ENCODE assay signal across 1 cellular context in the genomic region with DNA sequence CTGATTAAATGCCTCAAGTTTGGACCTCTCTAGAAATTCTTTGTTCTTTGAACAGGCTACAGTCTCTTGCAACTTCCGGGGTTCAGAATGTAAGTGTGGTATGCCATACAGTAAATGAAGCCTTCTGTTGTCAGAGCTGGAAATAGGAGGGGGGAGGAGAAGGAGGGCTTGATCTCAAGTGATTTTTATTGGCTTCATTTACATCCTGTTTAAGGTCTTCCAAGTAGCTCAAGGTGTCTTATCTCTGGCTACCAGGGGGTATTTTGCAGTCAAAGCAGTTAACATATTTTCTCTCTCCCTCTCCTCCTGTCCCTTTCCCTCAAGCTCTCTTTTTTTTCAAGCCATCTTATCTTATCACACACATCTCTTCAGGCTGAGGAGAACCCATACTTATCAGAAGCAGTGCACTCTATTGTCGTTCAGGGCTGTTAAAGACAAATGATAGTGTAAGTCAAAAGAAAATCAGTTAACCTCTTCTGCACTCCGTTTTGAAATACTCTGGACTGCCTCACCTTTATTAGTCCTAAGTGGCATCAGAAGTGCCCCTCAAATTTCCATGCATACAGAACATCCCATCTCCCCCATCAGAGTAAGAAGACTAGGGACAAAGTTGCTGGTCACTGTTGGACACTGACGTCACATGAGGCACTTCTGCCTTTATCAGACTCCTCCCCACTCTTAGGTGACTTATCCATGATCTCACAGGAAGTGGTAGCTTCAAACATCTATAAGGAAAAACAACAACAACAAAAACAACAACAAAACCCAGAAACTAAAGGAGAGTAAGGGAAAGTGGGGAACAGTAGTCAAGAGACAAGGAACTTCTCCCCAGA.
A peak's percentile ranks its signal among the peaks of the same experiment; 100 is the strongest.
TF ChIP-seq lines count a peak whose summit lies in the region.

No MANE protein-coding gene starts in this region.

TF ChIP-seq in K562, 482 proteins besides CTCF, POLR2A, EP300 and RAD21 (continued from another document and continues in another):
- TF ChIP-seq ZBTB40 (IDR thresholded peaks at IDR 0.05) (no peak), ZBTB40 (CRISPR knock-in tag; IDR thresholded peaks at IDR 0.05) (no peak), MBD2 (IDR thresholded peaks at IDR 0.05; ENCODE audit: borderline replicate concordance, low read depth) (peak; percentile 57; the same call in 1 of the 2 replicates), ZC3H4 (CRISPR knock-in tag; IDR thresholded peaks at IDR 0.05; ENCODE audit: borderline replicate concordance) (no peak), C11orf30 (IDR thresholded peaks at IDR 0.05; ENCODE audit: low read depth) (no peak), SP2 (IDR thresholded peaks at IDR 0.05; ENCODE audit: extremely low read depth, low read depth, low read length, poor library complexity, severe bottlenecking) (no peak), FOS (IDR thresholded peaks at IDR 0.05; ENCODE audit: extremely low read depth, insufficient read length) (no peak), SMAD2 (IDR thresholded peaks at IDR 0.05; ENCODE audit: low read depth, low read length) (no peak), SAP30 (IDR thresholded peaks at IDR 0.05; ENCODE audit: borderline replicate concordance, insufficient read depth, low read depth, low read length, poor library complexity, severe bottlenecking) (no peak), ARID4B (CRISPR knock-in tag; IDR thresholded peaks at IDR 0.05) (no peak), ZNF431 (CRISPR knock-in tag; IDR thresholded peaks at IDR 0.05) (no peak), HMG20A (CRISPR knock-in tag; conservative IDR thresholded peaks at IDR 0.05) (no peak), IRF2 (CRISPR knock-in tag; IDR thresholded peaks at IDR 0.05) (no peak), XRCC3 (IDR thresholded peaks at IDR 0.05) (no peak), RAD51 (IDR thresholded peaks at IDR 0.05; ENCODE audit: borderline replicate concordance, low read depth) (no peak), KDM5B (IDR thresholded peaks at IDR 0.05; ENCODE audit: insufficient replicate concordance, low read depth, low read length) (no peak), NBN (IDR thresholded peaks at IDR 0.05; ENCODE audit: low read depth) (peak; percentile 58; the same call in 1 of the 2 replicates), GATA2 (CRISPR knock-in tag; IDR thresholded peaks at IDR 0.05) (peak; percentile 69), HIVEP1 (CRISPR knock-in tag; IDR thresholded peaks at IDR 0.05) (no peak), DACH1 (IDR thresholded peaks at IDR 0.05; ENCODE audit: partially characterized antibody) (no peak), ZNF165 (CRISPR knock-in tag; IDR thresholded peaks at IDR 0.05; ENCODE audit: borderline replicate concordance) (no peak), RNF219 (CRISPR knock-in tag; IDR thresholded peaks at IDR 0.05) (no peak), CREBBP (IDR thresholded peaks at IDR 0.05; ENCODE audit: low read depth, low read length) (no peak), NONO (IDR thresholded peaks at IDR 0.05; ENCODE audit: low read depth in 2 of 2, low read length in 1 of 2) (no peak), RBFOX2 (IDR thresholded peaks at IDR 0.05; ENCODE audit: low read depth, low read length) (no peak), ZBTB34 (CRISPR knock-in tag; IDR thresholded peaks at IDR 0.05) (no peak), MYNN (IDR thresholded peaks at IDR 0.05) (0 out of 2 replicates have a peak, but pooled peaks have one; percentile 25), MYNN (CRISPR knock-in tag; IDR thresholded peaks at IDR 0.05) (no peak)
- TF ChIP-seq, protein P1, sequence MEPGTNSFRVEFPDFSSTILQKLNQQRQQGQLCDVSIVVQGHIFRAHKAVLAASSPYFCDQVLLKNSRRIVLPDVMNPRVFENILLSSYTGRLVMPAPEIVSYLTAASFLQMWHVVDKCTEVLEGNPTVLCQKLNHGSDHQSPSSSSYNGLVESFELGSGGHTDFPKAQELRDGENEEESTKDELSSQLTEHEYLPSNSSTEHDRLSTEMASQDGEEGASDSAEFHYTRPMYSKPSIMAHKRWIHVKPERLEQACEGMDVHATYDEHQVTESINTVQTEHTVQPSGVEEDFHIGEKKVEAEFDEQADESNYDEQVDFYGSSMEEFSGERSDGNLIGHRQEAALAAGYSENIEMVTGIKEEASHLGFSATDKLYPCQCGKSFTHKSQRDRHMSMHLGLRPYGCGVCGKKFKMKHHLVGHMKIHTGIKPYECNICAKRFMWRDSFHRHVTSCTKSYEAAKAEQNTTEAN (CRISPR knock-in tag; IDR thresholded peaks at IDR 0.05) = no peak
- TF ChIP-seq, protein P2, sequence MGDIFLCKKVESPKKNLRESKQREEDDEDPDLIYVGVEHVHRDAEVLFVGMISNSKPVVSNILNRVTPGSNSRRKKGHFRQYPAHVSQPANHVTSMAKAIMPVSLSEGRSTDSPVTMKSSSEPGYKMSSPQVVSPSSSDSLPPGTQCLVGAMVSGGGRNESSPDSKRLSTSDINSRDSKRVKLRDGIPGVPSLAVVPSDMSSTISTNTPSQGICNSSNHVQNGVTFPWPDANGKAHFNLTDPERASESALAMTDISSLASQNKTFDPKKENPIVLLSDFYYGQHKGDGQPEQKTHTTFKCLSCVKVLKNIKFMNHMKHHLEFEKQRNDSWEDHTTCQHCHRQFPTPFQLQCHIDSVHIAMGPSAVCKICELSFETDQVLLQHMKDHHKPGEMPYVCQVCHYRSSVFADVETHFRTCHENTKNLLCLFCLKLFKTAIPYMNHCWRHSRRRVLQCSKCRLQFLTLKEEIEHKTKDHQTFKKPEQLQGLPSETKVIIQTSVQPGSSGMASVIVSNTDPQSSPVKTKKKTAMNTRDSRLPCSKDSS (IDR thresholded peaks at IDR 0.05; ENCODE audit: low read depth, partially characterized antibody) = no peak
- TF ChIP-seq, protein P3, sequence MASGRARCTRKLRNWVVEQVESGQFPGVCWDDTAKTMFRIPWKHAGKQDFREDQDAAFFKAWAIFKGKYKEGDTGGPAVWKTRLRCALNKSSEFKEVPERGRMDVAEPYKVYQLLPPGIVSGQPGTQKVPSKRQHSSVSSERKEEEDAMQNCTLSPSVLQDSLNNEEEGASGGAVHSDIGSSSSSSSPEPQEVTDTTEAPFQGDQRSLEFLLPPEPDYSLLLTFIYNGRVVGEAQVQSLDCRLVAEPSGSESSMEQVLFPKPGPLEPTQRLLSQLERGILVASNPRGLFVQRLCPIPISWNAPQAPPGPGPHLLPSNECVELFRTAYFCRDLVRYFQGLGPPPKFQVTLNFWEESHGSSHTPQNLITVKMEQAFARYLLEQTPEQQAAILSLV (tag; IDR thresholded peaks at IDR 0.05) = no peak
- TF ChIP-seq, protein P4, sequence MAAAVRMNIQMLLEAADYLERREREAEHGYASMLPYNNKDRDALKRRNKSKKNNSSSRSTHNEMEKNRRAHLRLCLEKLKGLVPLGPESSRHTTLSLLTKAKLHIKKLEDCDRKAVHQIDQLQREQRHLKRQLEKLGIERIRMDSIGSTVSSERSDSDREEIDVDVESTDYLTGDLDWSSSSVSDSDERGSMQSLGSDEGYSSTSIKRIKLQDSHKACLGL (CRISPR knock-in tag; IDR thresholded peaks at IDR 0.05; ENCODE audit: borderline replicate concordance, poor library complexity, severe bottlenecking) = no peak
